Comparison of ENCODE assay signal across 6 cellular contexts in genomic region chr21:36270786-36271695, GRCh38. TPM values are rescaled to one million over a fixed set of nuclear protein-coding genes. Genes with fewer than 3 reads are reported as not detected.
DNase-seq lines count a peak whose midpoint lies in the region; ATAC-seq, FAIRE-seq and TF ChIP-seq lines count a peak whose summit lies in the region.
"Not testable (repeated sequence)": the region's sequence is repeated elsewhere in the genome, so short reads cannot be mapped to it uniquely, and the experiment has no call there.

No MANE protein-coding gene starts in this region.

- not testable (repeated sequence) for BruUV-seq in mammary epithelial cell (replicated peaks; lab: Mats Ljungman, UMichigan)

- not testable (repeated sequence) for H3K9me3 ChIP-seq in CD8-positive, alpha-beta T cell (ENCODE audit: low read length); mammary epithelial cell (replicated peaks; ENCODE audit: insufficient read depth, low read length); keratinocyte (ENCODE audit: control insufficient read depth, low read depth, low read length)

- not testable (repeated sequence) for H3K27ac ChIP-seq in CD8-positive, alpha-beta T cell (ENCODE audit: low read depth, low read length); mammary epithelial cell (ENCODE audit: insufficient read depth, low read depth, low read length); keratinocyte (ENCODE audit: control insufficient read depth, insufficient read depth, low read length)
- H3K27ac ChIP-seq in RWPE1 = peak overlapping the region; percentile 54

- not testable (repeated sequence) for H4K20me1 ChIP-seq in mammary epithelial cell (ENCODE audit: insufficient read depth, low read length); keratinocyte (ENCODE audit: control insufficient read depth, extremely low read depth, insufficient read depth, low read length)

- not testable (repeated sequence) for H3K27me3 Mint-ChIP-seq in CD8-positive, alpha-beta T cell (ENCODE audit: low read depth); nephron progenitor cell (ENCODE audit: low read depth, poor library complexity)

- in situ Hi-C loops in mammary epithelial cell (cut with MboI; ENCODE audit: low sequenced_read_pairs in 2 of 2) = not testable (repeated sequence)

- not testable (repeated sequence) for TF ChIP-seq CTCF in CD8-positive, alpha-beta T cell (IDR thresholded peaks at IDR 0.05); RWPE1 (conservative IDR thresholded peaks at IDR 0.05; ENCODE audit: low read depth); mammary epithelial cell (conservative IDR thresholded peaks at IDR 0.05 in 1 of 2, IDR thresholded peaks at IDR 0.05 in 1 of 2; ENCODE audit: extremely low read depth in 1 of 2, insufficient read depth in 1 of 2, low read depth in 1 of 2, low read length in 2 of 2); keratinocyte (optimal IDR thresholded peaks at IDR 0.05 in 1 of 3, IDR thresholded peaks at IDR 0.05 in 1 of 3, conservative IDR thresholded peaks at IDR 0.05 in 1 of 3; ENCODE audit: extremely low read depth in 1 of 3, insufficient read depth in 2 of 3, low read length in 3 of 3); nephron progenitor cell (IDR thresholded peaks at IDR 0.05)

- CTCF ChIA-PET in CD8-positive, alpha-beta T cell (lab: Charles Lee) = interaction anchor here (1.0 kb wide), 1 partner anchor 11 kb away, joined by 4 read pairs; no protein-coding TSS in a partner anchor
- CTCF ChIA-PET in RWPE1 (lab: Yijun Ruan, JAX); mammary epithelial cell (lab: Charles Lee; ENCODE audit: low non-redundant PET): not testable (repeated sequence)

- H3K9ac ChIP-seq in mammary epithelial cell (ENCODE audit: insufficient read depth, low read length); keratinocyte (ENCODE audit: control insufficient read depth, extremely low read depth, insufficient read depth, low read length): not testable (repeated sequence)

- POLR2A ChIA-PET in CD8-positive, alpha-beta T cell (lab: Charles Lee) = interaction anchor here (0.6 kb wide), 1 partner anchor 157 kb away, joined by 5 read pairs; no protein-coding TSS in a partner anchor
- POLR2A ChIA-PET in RWPE1 (lab: Yijun Ruan, JAX; ENCODE audit: low non-redundant PET) = not testable (repeated sequence)

- peaks cover 52% of the 10 kb centered on the region for H3K36me3 Mint-ChIP-seq in CD8-positive, alpha-beta T cell
- not testable (repeated sequence) for H3K36me3 Mint-ChIP-seq in nephron progenitor cell (ENCODE audit: low read depth)

- not testable (repeated sequence) for H3K4me2 ChIP-seq in mammary epithelial cell (ENCODE audit: insufficient read depth, low read depth, low read length)
- peak overlapping the region; percentile 37 for H3K4me2 ChIP-seq in keratinocyte (ENCODE audit: control insufficient read depth, extremely low read depth, insufficient read depth, low read depth, low read length)

- not testable (repeated sequence) for H3K9me1 ChIP-seq in keratinocyte (ENCODE audit: control insufficient read depth, extremely low read depth, insufficient read depth, low read length)

- ATAC-seq in CD8-positive, alpha-beta T cell = not testable (repeated sequence)
- ATAC-seq in esophagus mucosa = peak; percentile 73

- 86% methylated on average over 12 of the region's 12 CpGs for WGBS in mammary epithelial cell (ENCODE audit: low coverage, missing lambda C conversion rate)

- H3K27me3 ChIP-seq in CD8-positive, alpha-beta T cell (ENCODE audit: insufficient read depth, low read length); mammary epithelial cell (ENCODE audit: insufficient read depth, low read length); keratinocyte (ENCODE audit: control insufficient read depth, extremely low read depth, insufficient read depth, low read length): not testable (repeated sequence)

- not testable (repeated sequence) for H3K4me1 Mint-ChIP-seq in CD8-positive, alpha-beta T cell (ENCODE audit: low read depth); nephron progenitor cell

- H2AFZ ChIP-seq in mammary epithelial cell (ENCODE audit: low read depth, low read length); keratinocyte (ENCODE audit: control insufficient read depth, low read length): not testable (repeated sequence)

- intact Hi-C loops in CD8-positive, alpha-beta T cell (cut with DNase I, micrococcal nuclease); mammary epithelial cell (cut with micrococcal nuclease): not testable (repeated sequence)

- not testable (repeated sequence) for H3K36me3 ChIP-seq in CD8-positive, alpha-beta T cell (ENCODE audit: insufficient read depth, low read length); mammary epithelial cell (ENCODE audit: insufficient read depth, low read length); keratinocyte (ENCODE audit: control insufficient read depth in 2 of 2, extremely low read depth in 1 of 2, insufficient read depth in 2 of 2, low read length in 2 of 2)

- not testable (repeated sequence) for H3K9me3 Mint-ChIP-seq in CD8-positive, alpha-beta T cell; nephron progenitor cell

- not testable (repeated sequence) for FAIRE-seq in keratinocyte (lab: Jason Lieb, UNC)

- H3K4me3 ChIP-seq in CD8-positive, alpha-beta T cell (ENCODE audit: low read depth, low read length); mammary epithelial cell (replicated peaks in 1 of 3; ENCODE audit: insufficient read depth in 1 of 3, low read depth in 2 of 3, low read length in 3 of 3); keratinocyte (ENCODE audit: control insufficient read depth in 2 of 3, extremely low read depth in 1 of 3, insufficient read depth in 2 of 3, low read depth in 1 of 3, low read length in 3 of 3): not testable (repeated sequence)

- not testable (repeated sequence) for H3K4me3 Mint-ChIP-seq in CD8-positive, alpha-beta T cell; nephron progenitor cell

- dilution Hi-C loops in mammary epithelial cell (cut with HindIII; ENCODE audit: low sequenced_read_pairs); keratinocyte (cut with MboI; ENCODE audit: extremely low pct_ligation_motif_present, low sequenced_read_pairs): not testable (repeated sequence)

- peak overlapping the region; percentile 41 for H3K27ac Mint-ChIP-seq in CD8-positive, alpha-beta T cell
- peak overlapping the region; percentile 11 for H3K27ac Mint-ChIP-seq in nephron progenitor cell

- H3K79me2 ChIP-seq in mammary epithelial cell (ENCODE audit: insufficient read depth, low read length); keratinocyte (ENCODE audit: control insufficient read depth, insufficient read depth, low read length): not testable (repeated sequence)

- not testable (repeated sequence) for DNase-seq in CD8-positive, alpha-beta T cell; RWPE1 (ENCODE audit: low spot score); keratinocyte (ENCODE audit: low read depth, low spot score); nephron progenitor cell
- DNase-seq in mammary epithelial cell = peak; percentile 34

- not testable (repeated sequence) for H3K4me1 ChIP-seq in CD8-positive, alpha-beta T cell (ENCODE audit: insufficient read depth, low read length)
- H3K4me1 ChIP-seq in mammary epithelial cell (ENCODE audit: insufficient read depth, low read length) (peaks cover 14% of the 10 kb centered on the region), keratinocyte (ENCODE audit: control insufficient read depth, extremely low read depth, insufficient read depth, low read length) (peaks cover 11% of the 10 kb centered on the region)

RNA-seq across cellular contexts. Expression of gene MORC3, which starts 49.0 kb away (rescaled TPM):
- 10 to 100 TPM; 48.7 to 52.1 TPM for total RNA-seq in CD8-positive, alpha-beta T cell
- total RNA-seq in mammary epithelial cell = 10 to 100 TPM; 32.3 to 44.2 TPM
- 11.9 TPM for polyA plus RNA-seq in mammary epithelial cell
- 14.8 TPM for polyA minus RNA-seq in mammary epithelial cell
- total RNA-seq in esophagus mucosa = 28.8 TPM
- 21.4 to 38.1 TPM (median 25.7 TPM) in 3 replicates for polyA plus RNA-seq in keratinocyte
- polyA plus RNA-seq in keratinocyte (2011; ENCODE audit: low read depth) = 200 TPM
- polyA plus RNA-seq in keratinocyte (2011; cell fraction: cytosol; rRNA removed) = 13.4 and 26.8 TPM in 2 replicates
- polyA plus RNA-seq in keratinocyte (2011; cell fraction: nucleus; rRNA removed) = 35.8 and 50.7 TPM in 2 replicates
- polyA plus RNA-seq in keratinocyte (2012; ENCODE audit: low replicate concordance) = 17.9 and 22.3 TPM in 2 replicates
- polyA minus RNA-seq in keratinocyte = 3.2 to 53.6 TPM (median 23.2 TPM) in 3 replicates
- polyA minus RNA-seq in keratinocyte (2011; cell fraction: cytosol; rRNA and poly(A)+ RNA removed) = 24.2 TPM
- polyA minus RNA-seq in keratinocyte (2011; cell fraction: nucleus; rRNA and poly(A)+ RNA removed) = 24.9 and 49.7 TPM in 2 replicates
